In genomic region chr10:125548878-125549277, GRCh38 we compare ENCODE assay signal across 28 cellular contexts.
"Had no signal": no experiment of that assay in that cellular context is flagged by ENCODE, and none has a peak within 500 bp of the region (broad histone marks: within the 10 kb centered on the region; RNA-seq: fewer than 3 reads in every experiment).

No MANE protein-coding gene starts in this region.

- H3K9me3 ChIP-seq: pancreas, prostate gland, thoracic aorta, vagina had no signal

- H3K4me1 Mint-ChIP-seq: naive thymus-derived CD8-positive, alpha-beta T cell; nephron had no signal

- H3K9me3 Mint-ChIP-seq: type B pancreatic cell had no signal

- H3K27ac Mint-ChIP-seq: nephron; stimulated activated naive B cell treated with anti-CD40 and anti-IgM and Interleukin-4, amounts not matched to agents 10 μg/mL and 1 μg/mL and 100 μg/mL, for 72 hours; type B pancreatic cell had no signal

- H3K27me3 ChIP-seq: pancreas, stomach, tibial nerve, vagina had no signal

- H3K4me3 ChIP-seq: lower lobe of right lung, pancreas, prostate gland, skin epidermis, stomach, thoracic aorta, tibial nerve, vagina had no signal

- H3K27ac ChIP-seq: lower lobe of right lung, pancreas, prostate gland, skin epidermis, stomach, thoracic aorta, tibial nerve, vagina had no signal

- H3K36me3 ChIP-seq: lower lobe of right lung, pancreas, prostate gland, stomach, thoracic aorta, tibial nerve, vagina had no signal

- DNase-seq: hippocampal formation; kidney glomerular epithelial cell; left cardiac atrium; lower lobe of right lung; mesenchymal stem cell; naive thymus-derived CD8-positive, alpha-beta T cell; nucleus accumbens; pancreas; posterior cingulate gyrus; retina; right cardiac atrium; stimulated activated CD4-positive, alpha-beta T cell treated with anti-CD3 and anti-CD28 coated beads, Interleukin-12 subunit alpha, Interleukin-12 subunit beta, amount 100 ng/mL, for 4 hours; stimulated activated CD4-positive, alpha-beta T cell treated with anti-CD3 and anti-CD28 coated beads, Interleukin-15, amount 100 ng/mL, for 24 hours; stimulated activated CD4-positive, alpha-beta T cell treated with anti-CD3 and anti-CD28 coated beads, Interleukin-2, amount 100 ng/mL, for 24 hours; stimulated activated CD4-positive, alpha-beta T cell treated with anti-CD3 and anti-CD28 coated beads, Interleukin-4, amount 100 ng/mL, for 1 hour; stimulated activated naive CD8-positive, alpha-beta T cell treated with anti-CD3 and anti-CD28 coated beads, Interleukin-15, Interleukin-2, amounts not matched to agents 100 U/mL and 50 U/mL, for 24 hours; stomach had no signal

- H3K4me3 Mint-ChIP-seq: naive thymus-derived CD8-positive, alpha-beta T cell; nephron; neural crest cell; stimulated activated naive B cell treated with anti-CD40 and anti-IgM and Interleukin-4, amounts not matched to agents 10 μg/mL and 1 μg/mL and 100 μg/mL, for 72 hours; type B pancreatic cell had no signal

- ATAC-seq: left cardiac atrium; left lobe of liver; naive thymus-derived CD8-positive, alpha-beta T cell; pancreas; right cardiac atrium; sciatic nerve; stimulated activated naive CD8-positive, alpha-beta T cell treated with anti-CD3 and anti-CD28 coated beads, Interleukin-15, Interleukin-2, amounts not matched to agents 100 U/mL and 50 U/mL, for 24 hours had no signal

- H3K4me1 ChIP-seq: lower lobe of right lung, pancreas, prostate gland, stomach, tibial nerve, vagina had no signal

- H3K36me3 Mint-ChIP-seq: naive thymus-derived CD8-positive, alpha-beta T cell; stimulated activated naive B cell treated with anti-CD40 and anti-IgM and Interleukin-4, amounts not matched to agents 10 μg/mL and 1 μg/mL and 100 μg/mL, for 72 hours; type B pancreatic cell had no signal
